Comparison of ENCODE assay signal across 8 cellular contexts in genomic region chr19:29211562-29212416, GRCh38. TPM values are rescaled to one million over a fixed set of nuclear protein-coding genes. Genes with fewer than 3 reads are reported as not detected.
DNase-seq lines count a peak whose midpoint lies in the region; ATAC-seq and TF ChIP-seq lines count a peak whose summit lies in the region.

No MANE protein-coding gene starts in this region.

- no peak overlapping the region for H2BK12ac ChIP-seq in trophoblast cell (ENCODE audit: low read length)

- no peak overlapping the region for H4K8ac ChIP-seq in trophoblast cell (ENCODE audit: low read depth, low read length)

- no peak overlapping the region for H2BK120ac ChIP-seq in trophoblast cell (ENCODE audit: insufficient read depth, low read length, poor library complexity)

- H3K18ac ChIP-seq in trophoblast cell (ENCODE audit: low read length), result no peak overlapping the region

- H3K14ac ChIP-seq in trophoblast cell (ENCODE audit: low read length), result no peak overlapping the region

- no peaks in the 10 kb centered on the region for H3K9me3 ChIP-seq in cardiac muscle cell (ENCODE audit: low read depth)
- H3K9me3 ChIP-seq in WERI-Rb-1 (ENCODE audit: severe bottlenecking), result peaks cover 6% of the 10 kb centered on the region
- no peaks in the 10 kb centered on the region for H3K9me3 ChIP-seq in trophoblast cell (ENCODE audit: insufficient read depth, low read depth, low read length)

- H3K4me3 ChIP-seq in cardiac muscle cell (peak overlapping the region; percentile 72), WERI-Rb-1 (ENCODE audit: low read depth, low read length) (peak overlapping the region; percentile 99), trophoblast cell (ENCODE audit: low read depth, low read length) (peak overlapping the region; percentile 94)

- no peak for TF ChIP-seq CTCF in cardiac muscle cell (IDR thresholded peaks at IDR 0.05; ENCODE audit: low read depth, low read length)
- TF ChIP-seq CTCF in WERI-Rb-1 (IDR thresholded peaks at IDR 0.05; ENCODE audit: low read depth, low read length), result no peak

- peak overlapping the region; percentile 40 for H3K4ac ChIP-seq in trophoblast cell (ENCODE audit: low read depth, low read length)

- H3K27ac ChIP-seq in cardiac muscle cell, result peak overlapping the region; percentile 95
- peak overlapping the region; percentile 96; the same call in 1 of the 2 replicates for H3K27ac ChIP-seq in WERI-Rb-1
- no peak overlapping the region for H3K27ac ChIP-seq in trophoblast cell (ENCODE audit: low read depth, low read length)

- H3K36me3 ChIP-seq in cardiac muscle cell, result peaks cover 4% of the 10 kb centered on the region
- peaks cover 27% of the 10 kb centered on the region for H3K36me3 ChIP-seq in WERI-Rb-1
- H3K36me3 ChIP-seq in trophoblast cell (ENCODE audit: control insufficient read depth in 1 of 2, insufficient read depth in 2 of 2, low read length in 2 of 2), result peaks cover 2 to 6% of the 10 kb centered on the region in 2 experiments

- no peak overlapping the region for H4K91ac ChIP-seq in trophoblast cell (ENCODE audit: low read depth, low read length)

- no peak overlapping the region for H4K12ac ChIP-seq in trophoblast cell (ENCODE audit: low read depth, low read length)

- peak overlapping the region; percentile 72 for H3K4me2 ChIP-seq in trophoblast cell (ENCODE audit: low read length)

- H3K79me2 ChIP-seq in trophoblast cell (ENCODE audit: control insufficient read depth, insufficient read depth, low read length, poor library complexity), result peaks cover 13% of the 10 kb centered on the region

- no CpG with 5 or more reads among the region's 18 CpGs for WGBS in trophoblast cell (ENCODE audit: extremely low coverage, insufficient coverage, insufficient read length)

- peaks cover 4% of the 10 kb centered on the region for H3K79me1 ChIP-seq in trophoblast cell (ENCODE audit: low read length)

- no peak overlapping the region for H3K23ac ChIP-seq in trophoblast cell (ENCODE audit: low read length)

- no peak overlapping the region for H2AK5ac ChIP-seq in trophoblast cell (ENCODE audit: low read length)

- ATAC-seq in Right ventricle myocardium inferior, result no peak
- no peak for ATAC-seq in HG03342 (IDR thresholded peaks at IDR 0.05; ENCODE audit: unreplicated experiment)

- DNase-seq in cardiac muscle cell (ENCODE audit: low read depth in 1 of 2, low spot score in 1 of 2) (peak; percentile 16 to 17), Right ventricle myocardium inferior (ENCODE audit: missing footprints) (no peak), WERI-Rb-1 (peak; percentile 8), fibroblast of the conjunctiva (ENCODE audit: low read depth) (peak; percentile 1), trophoblast cell (peak in 1 of 2 donors; percentile 29), NCI-H1436 (lab: John Stamatoyannopoulos, UW) (no peak), NCI-H526 (lab: John Stamatoyannopoulos, UW) (no peak)

- H2AFZ ChIP-seq in trophoblast cell (ENCODE audit: insufficient read depth, low read length, poor library complexity), result no peak overlapping the region

- peaks cover 5% of the 10 kb centered on the region for H3K4me1 ChIP-seq in cardiac muscle cell (ENCODE audit: low read depth)
- H3K4me1 ChIP-seq in trophoblast cell (ENCODE audit: control insufficient read depth in 1 of 2, insufficient read depth in 2 of 2, low read length in 2 of 2), result peaks cover 3 to 8% of the 10 kb centered on the region in 2 experiments

- no peak overlapping the region for H2BK5ac ChIP-seq in trophoblast cell (ENCODE audit: low read depth, low read length, poor library complexity)

- intact Hi-C loops in Right ventricle myocardium inferior (cut with DNase I), result loop anchor here (10.0 kb wide), 1 partner anchor 453 kb away; the partner anchor contains the start of gene PLEKHF1

- H3K27me3 ChIP-seq in cardiac muscle cell, result no peaks in the 10 kb centered on the region
- H3K27me3 ChIP-seq in WERI-Rb-1 (ENCODE audit: insufficient read depth, low read depth, severe bottlenecking), result peaks cover 2% of the 10 kb centered on the region
- no peaks in the 10 kb centered on the region for H3K27me3 ChIP-seq in trophoblast cell (ENCODE audit: insufficient read depth, low read length)

- H3K9ac ChIP-seq in trophoblast cell (ENCODE audit: low read length), result peak overlapping the region; percentile 98

RNA-seq across cellular contexts. Expression of gene UQCRFS1, which starts 1.2 kb away (rescaled TPM):
- total RNA-seq in cardiac muscle cell (59.8 and 87.2 TPM in 2 replicates), Right ventricle myocardium inferior (168 TPM)
- 134 and 140 TPM in 2 replicates for polyA plus RNA-seq in cardiac muscle cell
- 33.0 and 34.2 TPM in 2 replicates for polyA plus RNA-seq in trophoblast cell (2013)

Comparison
In these comparisons a context has a peak if more than half of its experiments do, and no peak if none do; other contexts are left out.
1. DNase-seq: peak in cardiac muscle cell (2 of 2), WERI-Rb-1 (single experiment) and fibroblast of the conjunctiva (single experiment); none in Right ventricle myocardium inferior (single experiment), NCI-H1436 (single experiment) and NCI-H526 (0 of 2).
2. Peak in every context shown above with its lines, with median percentiles within 50 percentile points of each other: H3K4me3 ChIP-seq.